21 cellular contexts compared by ENCODE assay signal in genomic region chr9:98607152-98607551, GRCh38.
"Had no signal": no experiment of that assay in that cellular context is flagged by ENCODE, and none has a peak within 500 bp of the region (broad histone marks: within the 10 kb centered on the region; RNA-seq: fewer than 3 reads in every experiment).

No MANE protein-coding gene starts in this region.

- H3K27ac Mint-ChIP-seq: activated CD4-positive, alpha-beta memory T cell treated with anti-CD3 and anti-CD28 coated beads, Interleukin-2, amount 10 ng/mL, durations not matched to agents 7 days and 5 days; activated CD4-positive, alpha-beta T cell treated with anti-CD3 and anti-CD28 coated beads, Interleukin-2, amount 10 ng/mL, durations not matched to agents 24 days and 14 days; activated naive CD4-positive, alpha-beta T cell treated with anti-CD3 and anti-CD28 coated beads, Interleukin-2, amount 50 U/mL, for 24 hours; memory B cell; nephron; stimulated activated memory B cell treated with anti-CD40 and anti-IgM and Interleukin-4, amounts not matched to agents 10 μg/mL and 1 μg/mL and 100 μg/mL, for 72 hours; T-helper 17 cell had no signal

- H3K4me1 Mint-ChIP-seq: activated CD4-positive, alpha-beta memory T cell treated with anti-CD3 and anti-CD28 coated beads, Interleukin-2, amount 10 ng/mL, durations not matched to agents 7 days and 5 days; activated CD4-positive, alpha-beta T cell treated with anti-CD3 and anti-CD28 coated beads, Interleukin-2, amount 10 ng/mL, durations not matched to agents 24 days and 14 days; activated naive CD4-positive, alpha-beta T cell treated with anti-CD3 and anti-CD28 coated beads, Interleukin-2, amount 50 U/mL, for 24 hours; central memory CD8-positive, alpha-beta T cell; memory B cell; stimulated activated memory B cell treated with anti-CD40 and anti-IgM and Interleukin-4, amounts not matched to agents 10 μg/mL and 1 μg/mL and 100 μg/mL, for 72 hours; T-helper 17 cell had no signal

- DNase-seq: activated CD4-positive, alpha-beta memory T cell treated with anti-CD3 and anti-CD28 coated beads, Interleukin-2, amount 10 ng/mL, durations not matched to agents 7 days and 5 days; activated CD4-positive, alpha-beta T cell treated with anti-CD3 and anti-CD28 coated beads, Interleukin-2, amount 10 ng/mL, durations not matched to agents 24 days and 14 days; activated effector memory CD4-positive, alpha-beta T cell treated with anti-CD3 and anti-CD28 coated beads, Interleukin-2, amount 50 U/mL, for 16 hours; aorta; colonic mucosa; esophagus squamous epithelium; gastrocnemius medialis; hypothalamus; left cardiac atrium; ovary; stimulated activated CD4-positive, alpha-beta T cell treated with anti-CD3 and anti-CD28 coated beads, Interleukin-2, amount 100 ng/mL, for 24 hours; SW 1271; T-helper 17 cell had no signal

- H3K36me3 ChIP-seq: colonic mucosa, esophagus squamous epithelium, gastrocnemius medialis, neutrophil, ovary, prostate gland, vagina had no signal

- H3K27ac ChIP-seq: colonic mucosa, esophagus squamous epithelium, gastrocnemius medialis, neutrophil, ovary, prostate gland, vagina had no signal

- H3K4me1 ChIP-seq: colonic mucosa, gastrocnemius medialis, prostate gland, vagina had no signal

- H3K36me3 Mint-ChIP-seq: activated naive CD4-positive, alpha-beta T cell treated with anti-CD3 and anti-CD28 coated beads, Interleukin-2, amount 50 U/mL, for 24 hours; memory B cell; stimulated activated memory B cell treated with anti-CD40 and anti-IgM and Interleukin-4, amounts not matched to agents 10 μg/mL and 1 μg/mL and 100 μg/mL, for 72 hours had no signal

- H3K9me3 ChIP-seq: colonic mucosa, esophagus squamous epithelium, gastrocnemius medialis, neutrophil, ovary, prostate gland, vagina had no signal

- H3K9me3 Mint-ChIP-seq: activated CD4-positive, alpha-beta memory T cell treated with anti-CD3 and anti-CD28 coated beads, Interleukin-2, amount 10 ng/mL, durations not matched to agents 7 days and 5 days; activated CD4-positive, alpha-beta T cell treated with anti-CD3 and anti-CD28 coated beads, Interleukin-2, amount 10 ng/mL, durations not matched to agents 24 days and 14 days; activated naive CD4-positive, alpha-beta T cell treated with anti-CD3 and anti-CD28 coated beads, Interleukin-2, amount 50 U/mL, for 24 hours; central memory CD8-positive, alpha-beta T cell; memory B cell; nephron; stimulated activated memory B cell treated with anti-CD40 and anti-IgM and Interleukin-4, amounts not matched to agents 10 μg/mL and 1 μg/mL and 100 μg/mL, for 72 hours had no signal

- H3K4me3 ChIP-seq: colonic mucosa, esophagus squamous epithelium, gastrocnemius medialis, ovary, prostate gland, vagina had no signal

- ATAC-seq: gastrocnemius medialis; left cardiac atrium; stimulated activated memory B cell treated with anti-CD40 and anti-IgM and Interleukin-4, amounts not matched to agents 10 μg/mL and 1 μg/mL and 100 μg/mL, for 72 hours; T-helper 17 cell had no signal

- H3K4me3 Mint-ChIP-seq: activated CD4-positive, alpha-beta memory T cell treated with anti-CD3 and anti-CD28 coated beads, Interleukin-2, amount 10 ng/mL, durations not matched to agents 7 days and 5 days; activated CD4-positive, alpha-beta T cell treated with anti-CD3 and anti-CD28 coated beads, Interleukin-2, amount 10 ng/mL, durations not matched to agents 24 days and 14 days; activated naive CD4-positive, alpha-beta T cell treated with anti-CD3 and anti-CD28 coated beads, Interleukin-2, amount 50 U/mL, for 24 hours; central memory CD8-positive, alpha-beta T cell; memory B cell; nephron; stimulated activated memory B cell treated with anti-CD40 and anti-IgM and Interleukin-4, amounts not matched to agents 10 μg/mL and 1 μg/mL and 100 μg/mL, for 72 hours; T-helper 17 cell had no signal

- H3K27me3 ChIP-seq: colonic mucosa, esophagus squamous epithelium, gastrocnemius medialis, ovary, vagina had no signal
